ENCODE assay signal across 9 cellular contexts in genomic region chr11:130166457-130166784, GRCh38. TPM values are rescaled to one million over a fixed set of nuclear protein-coding genes. Genes with fewer than 3 reads are reported as not detected.
DNase-seq lines count a peak whose midpoint lies in the region; ATAC-seq and TF ChIP-seq lines count a peak whose summit lies in the region.
"Had no signal": no experiment of that assay in that cellular context is flagged by ENCODE, and none has a peak within 500 bp of the region (broad histone marks: within the 10 kb centered on the region; RNA-seq: fewer than 3 reads in every experiment).

No MANE protein-coding gene starts in this region.

- H3K27ac ChIP-seq in naive thymus-derived CD4-positive, alpha-beta T cell (ENCODE audit: low read depth, low read length): no peak overlapping the region
- no peak overlapping the region for H3K27ac ChIP-seq in tibial artery

- H3K27ac Mint-ChIP-seq in naive thymus-derived CD4-positive, alpha-beta T cell: no peak overlapping the region

- peaks cover 0 to 5% of the 10 kb centered on the region in 2 donors for H3K27me3 ChIP-seq in naive thymus-derived CD4-positive, alpha-beta T cell (ENCODE audit: control insufficient read depth in 2 of 2, insufficient read depth in 2 of 2, low read length in 2 of 2)
- peaks cover 0 to 35% of the 10 kb centered on the region in 2 donors for H3K27me3 ChIP-seq in tibial artery

- no peaks in the 10 kb centered on the region for H3K4me1 ChIP-seq in naive thymus-derived CD4-positive, alpha-beta T cell (ENCODE audit: control insufficient read depth in 2 of 2, insufficient read depth in 2 of 2, low read length in 2 of 2)
- peaks cover 0 to 2% (median under 1%) of the 10 kb centered on the region in 4 donors for H3K4me1 ChIP-seq in tibial artery

- POLR2A ChIA-PET in naive thymus-derived CD4-positive, alpha-beta T cell (lab: Charles Lee): no interaction called here

- H3K4me3 ChIP-seq in naive thymus-derived CD4-positive, alpha-beta T cell (ENCODE audit: low read length): no peak overlapping the region
- H3K4me3 ChIP-seq in tibial artery: no peak overlapping the region

- no peaks in the 10 kb centered on the region for H3K36me3 Mint-ChIP-seq in naive thymus-derived CD4-positive, alpha-beta T cell

- peak; percentile 94 for DNase-seq in GM03348 (ENCODE audit: low spot score)
- peak; percentile 93 for DNase-seq in HT-29 (ENCODE audit: low spot score)
- peak; percentile 82 for DNase-seq in astrocyte of the hippocampus (ENCODE audit: low read depth, low spot score)
- no peak for DNase-seq in naive thymus-derived CD4-positive, alpha-beta T cell
- no peak for DNase-seq in cerebellar cortex (ENCODE audit: low spot score)
- DNase-seq in tibial artery: no peak
- no peak for DNase-seq in GOT3 (lab: John Stamatoyannopoulos, UW)
- no peak for DNase-seq in GM19238 (ENCODE audit: insufficient read length, low spot score)
- DNase-seq: naive thymus-derived CD8-positive, alpha-beta T cell had no signal

- CTCF ChIA-PET in naive thymus-derived CD4-positive, alpha-beta T cell (lab: Charles Lee): no interaction called here

- peaks cover 36 to 60% (median 56%) of the 10 kb centered on the region in 5 donors for H3K27me3 Mint-ChIP-seq in naive thymus-derived CD4-positive, alpha-beta T cell

- no peaks in the 10 kb centered on the region for H3K9me3 Mint-ChIP-seq in naive thymus-derived CD4-positive, alpha-beta T cell
- H3K9me3 Mint-ChIP-seq: naive thymus-derived CD8-positive, alpha-beta T cell had no signal

- intact Hi-C loops in naive thymus-derived CD4-positive, alpha-beta T cell (cut with micrococcal nuclease): no loop called here
- intact Hi-C loops in tibial artery (cut with DNase I; ENCODE audit: low total_unique reads): no loop called here

- TF ChIP-seq CTCF in tibial artery (IDR thresholded peaks at IDR 0.05): no peak

- H3K4me3 Mint-ChIP-seq in naive thymus-derived CD4-positive, alpha-beta T cell: no peak overlapping the region

- no peaks in the 10 kb centered on the region for H3K36me3 ChIP-seq in naive thymus-derived CD4-positive, alpha-beta T cell (ENCODE audit: control insufficient read depth in 2 of 3, insufficient read depth in 3 of 3, low read length in 3 of 3)
- H3K36me3 ChIP-seq in tibial artery: no peaks in the 10 kb centered on the region

- ATAC-seq in naive thymus-derived CD4-positive, alpha-beta T cell: peak; percentile 48

- no peaks in the 10 kb centered on the region for H3K9me3 ChIP-seq in naive thymus-derived CD4-positive, alpha-beta T cell (ENCODE audit: control insufficient read depth in 2 of 3, low read length in 3 of 3)
- H3K9me3 ChIP-seq in tibial artery: no peaks in the 10 kb centered on the region

- peaks cover 0 to 6% (median 4%) of the 10 kb centered on the region in 7 donors for H3K4me1 Mint-ChIP-seq in naive thymus-derived CD4-positive, alpha-beta T cell

RNA-seq across cellular contexts. Expression of gene ST14, which starts 6.8 kb away (rescaled TPM):
- 543 and 609 TPM in 2 replicates for total RNA-seq in HT-29 (2014; rRNA removed; shearing (Covaris generic))
- 1 to 10 TPM in 2 of 5 experiments, under 1 TPM in 2, not detected in 1; 0.49 to 8.8 (median 0.93) TPM for total RNA-seq in naive thymus-derived CD4-positive, alpha-beta T cell
- polyA plus RNA-seq in naive thymus-derived CD4-positive, alpha-beta T cell: under 1 TPM in 1 of 2 donors, not detected in 1; 0.05 TPM
- polyA plus RNA-seq: naive thymus-derived CD8-positive, alpha-beta T cell had no signal

Comparison
In these comparisons a context has a peak if more than half of its experiments do, and no peak if none do; other contexts are left out.
1. DNase-seq: peak in GM03348 (single experiment), HT-29 (single experiment) and astrocyte of the hippocampus (single experiment); none in naive thymus-derived CD4-positive, alpha-beta T cell (0 of 9), cerebellar cortex (single experiment), tibial artery (0 of 2), GOT3 (single experiment) and GM19238 (single experiment).
2. RNA of gene ST14, which starts 6.8 kb away (total RNA-seq): 543 to 609 TPM in HT-29; 0.49 to 8.8 TPM in naive thymus-derived CD4-positive, alpha-beta T cell; every median in the first group is over 10 times any median in the second.